In genomic region chr14:97426776-97427175, GRCh38 we compare ENCODE assay signal across 16 cellular contexts.
A peak's percentile ranks its signal among the peaks of the same experiment; 100 is the strongest.
DNase-seq lines count a peak whose midpoint lies in the region; ATAC-seq and TF ChIP-seq lines count a peak whose summit lies in the region.
"Had no signal": no experiment of that assay in that cellular context is flagged by ENCODE, and none has a peak within 500 bp of the region (broad histone marks: within the 10 kb centered on the region; RNA-seq: fewer than 3 reads in every experiment).

No MANE protein-coding gene starts in this region.

- H3K4me1 ChIP-seq in Karpas-422 (ENCODE audit: low read length) (no peaks in the 10 kb centered on the region), right lobe of liver (no peaks in the 10 kb centered on the region)
- H3K4me1 ChIP-seq: BLaER1 treated with 17β-estradiol and CSF1 and Interleukin-3, amounts not matched to agents 10 nM and 100 nM had no signal

- no peak overlapping the region for H2AFZ ChIP-seq in Karpas-422 (ENCODE audit: low read length)

- no peak for ATAC-seq in activated naive CD4-positive, alpha-beta T cell treated with anti-CD3 and anti-CD28 coated beads, Interleukin-2, amount 50 U/mL, for 72 hours
- ATAC-seq in right lobe of liver (no peak), HG03039 (IDR thresholded peaks at IDR 0.05; ENCODE audit: unreplicated experiment) (no peak)
- ATAC-seq: CD8-positive, alpha-beta T cell; GM23338; K562 had no signal

- H3K79me2 ChIP-seq in Karpas-422 (ENCODE audit: low read length): no peaks in the 10 kb centered on the region

- H3K27ac ChIP-seq in Karpas-422 (ENCODE audit: low read length) (no peak overlapping the region), right lobe of liver (no peak overlapping the region)
- H3K27ac ChIP-seq: BLaER1 treated with 17β-estradiol and CSF1 and Interleukin-3, amounts not matched to agents 10 nM and 100 nM had no signal

- H3K27ac Mint-ChIP-seq in activated naive CD4-positive, alpha-beta T cell treated with anti-CD3 and anti-CD28 coated beads for 36 hours: no peak overlapping the region
- peak overlapping the region in 1 of 2 donors; percentile 52 for H3K27ac Mint-ChIP-seq in activated naive CD4-positive, alpha-beta T cell treated with anti-CD3 and anti-CD28 coated beads, Interleukin-2, amount 50 U/mL, for 72 hours
- H3K27ac Mint-ChIP-seq: B cell; CD8-positive, alpha-beta T cell; GM23338 had no signal

- H3K36me3 ChIP-seq in Karpas-422 (ENCODE audit: insufficient read depth, low read length) (no peaks in the 10 kb centered on the region), right lobe of liver (no peaks in the 10 kb centered on the region)
- H3K36me3 ChIP-seq: BLaER1 treated with 17β-estradiol and CSF1 and Interleukin-3, amounts not matched to agents 10 nM and 100 nM had no signal

- no peak overlapping the region for H3K4me3 Mint-ChIP-seq in activated naive CD4-positive, alpha-beta T cell treated with anti-CD3 and anti-CD28 coated beads for 36 hours
- H3K4me3 Mint-ChIP-seq: B cell; CD8-positive, alpha-beta T cell; GM23338 had no signal

- no peak overlapping the region for H3K9ac ChIP-seq in Karpas-422 (ENCODE audit: low read length)
- H3K9ac ChIP-seq: BLaER1 treated with 17β-estradiol and CSF1 and Interleukin-3, amounts not matched to agents 10 nM and 100 nM had no signal

- WGBS in right lobe of liver (ENCODE audit: insufficient coverage, low coverage, low lambda C conversion rate, missing lambda C conversion rate): 82% methylated on average over 4 of the region's 6 CpGs

- H3K4me1 Mint-ChIP-seq in activated naive CD4-positive, alpha-beta T cell treated with anti-CD3 and anti-CD28 coated beads for 36 hours (ENCODE audit: low read depth): no peaks in the 10 kb centered on the region
- H3K4me1 Mint-ChIP-seq: B cell had no signal

- no peaks in the 10 kb centered on the region for H3K27me3 Mint-ChIP-seq in activated naive CD4-positive, alpha-beta T cell treated with anti-CD3 and anti-CD28 coated beads for 36 hours (ENCODE audit: low read depth)
- H3K27me3 Mint-ChIP-seq: B cell had no signal

- CTCF ChIA-PET in activated naive CD4-positive, alpha-beta T cell treated with anti-CD3 and anti-CD28 coated beads for 36 hours (lab: Charles Lee): no interaction called here

- DNase-seq in activated naive CD4-positive, alpha-beta T cell treated with anti-CD3 and anti-CD28 coated beads for 36 hours: peak; percentile 7
- DNase-seq in activated naive CD4-positive, alpha-beta T cell treated with anti-CD3 and anti-CD28 coated beads, Interleukin-2, amount 50 U/mL, for 72 hours (ENCODE audit: low spot score in 2 of 2): no peak
- peak; percentile 63 for DNase-seq in Karpas-422
- peak; percentile 14 for DNase-seq in left kidney (ENCODE audit: low read depth, low spot score)
- DNase-seq in right lobe of liver: no peak
- no peak for DNase-seq in superior temporal gyrus (ENCODE audit: extremely low spot score)
- DNase-seq: 8988T; CD8-positive, alpha-beta T cell; DMS 273 treated with DMSO at 0.1 percent for 48 hours; DMS53; IMR-90 had no signal

- TF ChIP-seq POLR2A in right lobe of liver (IDR thresholded peaks at IDR 0.05): no peak

- H3K9me3 ChIP-seq in Karpas-422 (ENCODE audit: low read length): no peaks in the 10 kb centered on the region
- no peaks in the 10 kb centered on the region for H3K9me3 ChIP-seq in right lobe of liver

- TF ChIP-seq CTCF in right lobe of liver (IDR thresholded peaks at IDR 0.05): no peak

- H3K4me2 ChIP-seq in Karpas-422 (ENCODE audit: low read depth, low read length, poor library complexity, severe bottlenecking): no peak overlapping the region
- H3K4me2 ChIP-seq: BLaER1 treated with 17β-estradiol and CSF1 and Interleukin-3, amounts not matched to agents 10 nM and 100 nM; GM23338 had no signal

- no peaks in the 10 kb centered on the region for H3K27me3 ChIP-seq in Karpas-422 (ENCODE audit: low read length)
- H3K27me3 ChIP-seq in right lobe of liver: no peaks in the 10 kb centered on the region
- H3K27me3 ChIP-seq: BLaER1 treated with 17β-estradiol and CSF1 and Interleukin-3, amounts not matched to agents 10 nM and 100 nM had no signal

- H3K9me3 Mint-ChIP-seq in activated naive CD4-positive, alpha-beta T cell treated with anti-CD3 and anti-CD28 coated beads for 36 hours: no peaks in the 10 kb centered on the region
- no peaks in the 10 kb centered on the region for H3K9me3 Mint-ChIP-seq in activated naive CD4-positive, alpha-beta T cell treated with anti-CD3 and anti-CD28 coated beads, Interleukin-2, amount 50 U/mL, for 72 hours
- H3K9me3 Mint-ChIP-seq: CD8-positive, alpha-beta T cell had no signal

- no peak overlapping the region for H3K4me3 ChIP-seq in Karpas-422 (ENCODE audit: low read length)
- no peak overlapping the region for H3K4me3 ChIP-seq in right lobe of liver
- H3K4me3 ChIP-seq: BLaER1 treated with 17β-estradiol and CSF1 and Interleukin-3, amounts not matched to agents 10 nM and 100 nM; GM23338; K562 had no signal

- H4K20me1 ChIP-seq in Karpas-422 (ENCODE audit: insufficient read depth, low read depth, low read length): no peaks in the 10 kb centered on the region
- H4K20me1 ChIP-seq: BLaER1 treated with 17β-estradiol and CSF1 and Interleukin-3, amounts not matched to agents 10 nM and 100 nM had no signal

- intact Hi-C loops in activated naive CD4-positive, alpha-beta T cell treated with anti-CD3 and anti-CD28 coated beads for 36 hours (cut with micrococcal nuclease): no loop called here
- intact Hi-C loops in right lobe of liver (cut with DNase I): no loop called here

- H3K36me3 Mint-ChIP-seq in activated naive CD4-positive, alpha-beta T cell treated with anti-CD3 and anti-CD28 coated beads for 36 hours (ENCODE audit: low read depth): no peaks in the 10 kb centered on the region
- no peaks in the 10 kb centered on the region for H3K36me3 Mint-ChIP-seq in activated naive CD4-positive, alpha-beta T cell treated with anti-CD3 and anti-CD28 coated beads, Interleukin-2, amount 50 U/mL, for 72 hours
- H3K36me3 Mint-ChIP-seq: CD8-positive, alpha-beta T cell had no signal

- no peaks in the 10 kb centered on the region for H3K9me2 ChIP-seq in Karpas-422 (replicated peaks; ENCODE audit: insufficient read depth, low read length)

Comparison
In these comparisons a context has a peak if more than half of its experiments do, and no peak if none do; other contexts are left out.
1. DNase-seq: peak in activated naive CD4-positive, alpha-beta T cell treated with anti-CD3 and anti-CD28 coated beads for 36 hours (single experiment), Karpas-422 (single experiment) and left kidney (single experiment); none in activated naive CD4-positive, alpha-beta T cell treated with anti-CD3 and anti-CD28 coated beads, Interleukin-2, amount 50 U/mL, for 72 hours (0 of 2), right lobe of liver (0 of 3) and superior temporal gyrus (single experiment).